Comparison of ENCODE assay signal across 8 cellular contexts in the genomic region with DNA sequence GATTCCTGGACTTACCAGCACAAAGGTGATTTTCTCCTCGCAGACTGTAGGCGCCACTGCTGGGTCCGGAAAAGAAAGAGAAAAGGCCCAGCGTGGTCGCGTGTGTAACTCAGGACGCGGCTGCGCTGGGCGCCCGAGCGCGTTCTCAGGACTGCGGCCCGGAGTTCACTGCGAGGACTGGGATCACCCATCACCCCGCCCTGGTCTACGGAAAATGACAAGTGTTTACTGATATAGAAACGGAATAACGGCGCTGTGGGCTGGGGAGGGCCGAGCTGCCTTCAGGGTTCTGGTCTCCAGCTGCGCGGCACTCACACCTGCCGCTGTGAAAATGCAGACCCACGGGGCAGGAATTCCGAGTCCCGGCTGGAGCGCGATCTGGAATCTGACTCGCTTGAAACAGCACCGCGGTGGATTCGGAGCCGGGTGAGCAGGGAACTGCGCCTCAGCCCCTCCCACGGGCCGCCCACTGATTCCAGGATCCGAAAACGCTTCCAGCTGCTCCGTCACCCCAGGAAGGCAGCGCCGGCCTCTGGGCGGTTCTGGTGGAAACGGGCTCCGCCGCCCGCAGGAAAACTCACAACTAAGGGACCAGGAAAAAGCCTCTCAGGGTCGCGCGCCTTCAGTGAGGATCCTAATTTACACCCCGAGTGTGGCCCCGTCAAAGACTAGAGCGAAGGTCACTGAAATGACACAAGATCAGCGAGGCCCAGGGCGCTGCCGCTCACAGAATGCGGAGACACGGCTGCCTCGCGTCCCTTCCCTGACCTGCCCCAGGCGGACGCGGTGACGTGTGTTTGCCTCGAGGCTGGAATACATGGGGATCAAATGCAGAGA. TPM values are rescaled to one million over a fixed set of nuclear protein-coding genes. Genes with fewer than 3 reads are reported as not detected.
DNase-seq lines count a peak whose midpoint lies in the region; TF ChIP-seq lines count a peak whose summit lies in the region.

No MANE protein-coding gene starts in this region.

- DNase-seq in Ammon's horn (ENCODE audit: low spot score) (peak; percentile 66), GM20000 (ENCODE audit: low spot score) (peak; percentile 69), LoVo (ENCODE audit: low spot score) (peak; percentile 70), SW480 (ENCODE audit: low spot score) (peak; percentile 77), amniotic epithelial cell (ENCODE audit: low read depth) (peak; percentile 60), cardiac septum (ENCODE audit: low spot score) (peak; percentile 94), osteocyte (ENCODE audit: extremely low spot score, unreplicated experiment) (peak; percentile 90), ureter (ENCODE audit: low spot score) (peak; percentile 84)

- no peaks in the 10 kb centered on the region for H3K36me3 Mint-ChIP-seq in osteocyte (ENCODE audit: unreplicated experiment)

- peak overlapping the region; percentile 89 for H3K27ac Mint-ChIP-seq in osteocyte (ENCODE audit: unreplicated experiment)

- H3K27me3 Mint-ChIP-seq in osteocyte (ENCODE audit: unreplicated experiment) = peaks cover 43% of the 10 kb centered on the region

- H3K9me3 Mint-ChIP-seq in osteocyte (ENCODE audit: unreplicated experiment) = no peaks in the 10 kb centered on the region

- peak overlapping the region; percentile 88 for H3K4me3 Mint-ChIP-seq in osteocyte (ENCODE audit: unreplicated experiment)

- peaks cover 17% of the 10 kb centered on the region for H3K4me1 Mint-ChIP-seq in osteocyte (ENCODE audit: unreplicated experiment)

- TF ChIP-seq CTCF in GM20000 (IDR thresholded peaks at IDR 0.05; ENCODE audit: extremely low read depth, missing control alignments) (peak; percentile 55), osteocyte (IDR thresholded peaks at IDR 0.05) (peak; percentile 53)

- intact Hi-C loops in cardiac septum (cut with DNase I) = loop anchor here (2.0 kb wide), 1 partner anchor 34 kb away; the partner anchor contains the start of gene HLA-A

RNA-seq across cellular contexts. Expression of gene HLA-A, which starts 34.5 kb away (rescaled TPM):
- total RNA-seq in cardiac septum (268 TPM), osteocyte (293 and 316 TPM in 2 replicates), ureter (304 TPM)

Comparison
In these comparisons a context has a peak if more than half of its experiments do, and no peak if none do; other contexts are left out.
1. Peak in every context shown above with its lines: DNase-seq.